ENCODE assay signal across 8 cellular contexts in genomic region chr10:91409869-91410637, GRCh38. TPM values are rescaled to one million over a fixed set of nuclear protein-coding genes. Genes with fewer than 3 reads are reported as not detected.
DNase-seq lines count a peak whose midpoint lies in the region; ATAC-seq and TF ChIP-seq lines count a peak whose summit lies in the region.

Gene HECTD2, plus strand, starts transcription at chr10:91410344. Its CDS starts 95 bp downstream, at chr10:91410439.

- H3K4me2 ChIP-seq in trophoblast cell (ENCODE audit: low read length), result peak within 1 kb of the TSS; percentile 65

- H2BK120ac ChIP-seq in trophoblast cell (ENCODE audit: insufficient read depth, low read length, poor library complexity), result peak within 1 kb of the TSS; percentile 100

- H3K4me3 Mint-ChIP-seq in activated naive CD8-positive, alpha-beta T cell, result peak within 1 kb of the TSS; percentile 91

- H2BK12ac ChIP-seq in trophoblast cell (ENCODE audit: low read length), result peak within 1 kb of the TSS; percentile 43

- H3K79me2 ChIP-seq in trophoblast cell (ENCODE audit: control insufficient read depth, insufficient read depth, low read length, poor library complexity), result peaks cover 10% of the 10 kb centered on the region

- H3K18ac ChIP-seq in trophoblast cell (ENCODE audit: low read length), result peak within 1 kb of the TSS; percentile 100

- peak within 1 kb of the TSS; percentile 100 for H4K8ac ChIP-seq in trophoblast cell (ENCODE audit: low read depth, low read length)

- H3K36me3 ChIP-seq in SK-N-MC (ENCODE audit: insufficient read depth, low read length) (no peaks in the 10 kb centered on the region), trophoblast cell (ENCODE audit: control insufficient read depth in 1 of 2, insufficient read depth in 2 of 2, low read length in 2 of 2) (no peaks in the 10 kb centered on the region), tibial artery (no peaks in the 10 kb centered on the region)

- H3K14ac ChIP-seq in trophoblast cell (ENCODE audit: low read length), result peak within 1 kb of the TSS; percentile 100

- intact Hi-C loops in Right ventricle myocardium superior (cut with DNase I) (no loop called here), tibial artery (cut with DNase I; ENCODE audit: low total_unique reads) (loop anchor here (5.0 kb wide), 1 partner anchor 222 kb away; the partner anchor contains the start of gene PPP1R3C)

- DNase-seq in EL, result peak; percentile 80
- peak; percentile 59 for DNase-seq in HuH-7.5 (ENCODE audit: low spot score)
- DNase-seq in SK-N-MC (ENCODE audit: low read depth, low spot score), result no peak
- DNase-seq in Right ventricle myocardium superior, result peak; percentile 89
- DNase-seq in trophoblast cell, result peak; percentile 68 to 81
- peak; percentile 70 to 86 for DNase-seq in tibial artery

- H4K91ac ChIP-seq in trophoblast cell (ENCODE audit: low read depth, low read length), result peak within 1 kb of the TSS; percentile 99

- H2AFZ ChIP-seq in trophoblast cell (ENCODE audit: insufficient read depth, low read length, poor library complexity), result peak within 1 kb of the TSS; percentile 98

- H3K27me3 ChIP-seq in trophoblast cell (ENCODE audit: insufficient read depth, low read length) (no peaks in the 10 kb centered on the region), tibial artery (no peaks in the 10 kb centered on the region)

- WGBS in trophoblast cell (ENCODE audit: extremely low coverage, insufficient coverage, insufficient read length), result no CpG with 5 or more reads among the region's 111 CpGs

- H3K4me1 ChIP-seq in trophoblast cell (ENCODE audit: control insufficient read depth in 1 of 2, insufficient read depth in 2 of 2, low read length in 2 of 2), result peaks cover 0 to 3% of the 10 kb centered on the region in 2 experiments
- peaks cover 0 to 37% (median 6%) of the 10 kb centered on the region in 4 donors for H3K4me1 ChIP-seq in tibial artery

- ATAC-seq in GM21528 (IDR thresholded peaks at IDR 0.05; ENCODE audit: low FRiP score, unreplicated experiment) (peak; percentile 94), Right ventricle myocardium superior (ENCODE audit: poor library complexity) (peak; percentile 94)

- peak within 1 kb of the TSS; percentile 99 for H2AK5ac ChIP-seq in trophoblast cell (ENCODE audit: low read length)

- H3K4me1 Mint-ChIP-seq in activated naive CD8-positive, alpha-beta T cell (ENCODE audit: low read depth), result peaks cover 16% of the 10 kb centered on the region

- H3K4me3 ChIP-seq in SK-N-MC (peak within 1 kb of the TSS; percentile 85), trophoblast cell (ENCODE audit: low read depth, low read length) (peak within 1 kb of the TSS; percentile 92), tibial artery (peak within 1 kb of the TSS; percentile 90 to 97)

- peaks cover 4% of the 10 kb centered on the region for H3K27me3 Mint-ChIP-seq in activated naive CD8-positive, alpha-beta T cell

- H3K27ac ChIP-seq in SK-N-MC (peak within 1 kb of the TSS; percentile 88), trophoblast cell (ENCODE audit: low read depth, low read length) (peak within 1 kb of the TSS; percentile 97), tibial artery (peak within 1 kb of the TSS; percentile 100)

- peak within 1 kb of the TSS; percentile 99 for H3K4ac ChIP-seq in trophoblast cell (ENCODE audit: low read depth, low read length)

- TF ChIP-seq CTCF in tibial artery (IDR thresholded peaks at IDR 0.05), result peak; percentile 38 to 77

- peak within 1 kb of the TSS; percentile 95 for H3K27ac Mint-ChIP-seq in activated naive CD8-positive, alpha-beta T cell

- H3K23ac ChIP-seq in trophoblast cell (ENCODE audit: low read length), result no peak within 1 kb of the TSS

- no peaks in the 10 kb centered on the region for H3K9me3 Mint-ChIP-seq in activated naive CD8-positive, alpha-beta T cell (ENCODE audit: low read depth)

- peak within 1 kb of the TSS; percentile 100 for H4K12ac ChIP-seq in trophoblast cell (ENCODE audit: low read depth, low read length)

- H3K36me3 Mint-ChIP-seq in activated naive CD8-positive, alpha-beta T cell, result no peaks in the 10 kb centered on the region

- peak within 1 kb of the TSS; percentile 93 for H3K9ac ChIP-seq in SK-N-MC (ENCODE audit: insufficient read length)
- peak within 1 kb of the TSS; percentile 97 for H3K9ac ChIP-seq in trophoblast cell (ENCODE audit: low read length)

- H3K79me1 ChIP-seq in trophoblast cell (ENCODE audit: low read length), result peaks cover 15% of the 10 kb centered on the region

- H3K9me3 ChIP-seq in SK-N-MC (ENCODE audit: low read depth, low read length) (no peaks in the 10 kb centered on the region), trophoblast cell (ENCODE audit: insufficient read depth, low read depth, low read length) (no peaks in the 10 kb centered on the region), tibial artery (no peaks in the 10 kb centered on the region)

- H2BK5ac ChIP-seq in trophoblast cell (ENCODE audit: low read depth, low read length, poor library complexity), result peak within 1 kb of the TSS; percentile 97

RNA-seq across cellular contexts. Expression of gene HECTD2, which starts in this region (rescaled TPM):
- 2.4 TPM for total RNA-seq in Right ventricle myocardium superior
- 4.0 and 4.5 TPM in 2 replicates for polyA plus RNA-seq in trophoblast cell (2013)
